In genomic region chr12:64066052-64066451, GRCh38 we compare ENCODE assay signal across 18 cellular contexts.
DNase-seq lines count a peak whose midpoint lies in the region; ATAC-seq and TF ChIP-seq lines count a peak whose summit lies in the region.
"Had no signal": no experiment of that assay in that cellular context is flagged by ENCODE, and none has a peak within 500 bp of the region (broad histone marks: within the 10 kb centered on the region; RNA-seq: fewer than 3 reads in every experiment).

No MANE protein-coding gene starts in this region.

- TF ChIP-seq CTCF in choroid plexus epithelial cell (conservative IDR thresholded peaks at IDR 0.05; ENCODE audit: low read depth, low read length) (no peak), GM10266 (IDR thresholded peaks at IDR 0.05; ENCODE audit: control insufficient read depth, insufficient read depth, low read depth, missing control alignments) (no peak)

- ATAC-seq in HG03196 (IDR thresholded peaks at IDR 0.05; ENCODE audit: unreplicated experiment) = no peak
- no peak for ATAC-seq in GM18873 (IDR thresholded peaks at IDR 0.05; ENCODE audit: low FRiP score, unreplicated experiment)
- ATAC-seq: K562, PC-3 had no signal

- no peak overlapping the region for H3K4me3 ChIP-seq in choroid plexus epithelial cell (ENCODE audit: low read depth, low read length)
- H3K4me3 ChIP-seq: HAP-1, K562, SJSA1 had no signal

- peak; percentile 25 for DNase-seq in AG08395 (ENCODE audit: low spot score)
- peak; percentile 41 for DNase-seq in M059J (ENCODE audit: low read depth)
- peak; percentile 54 for DNase-seq in choroid plexus epithelial cell (ENCODE audit: low read depth)
- peak; percentile 38 for DNase-seq in kidney glomerular epithelial cell (lab: John Stamatoyannopoulos, UW)
- no peak for DNase-seq in DMS 273 treated with DMSO at 0.1 percent for 48 hours (lab: John Stamatoyannopoulos, UW)
- no peak for DNase-seq in GM10266 (ENCODE audit: extremely low spot score)
- DNase-seq: AML-193, DMS153, NCI-H1417 treated with DMSO at 0.1 percent for 48 hours, NCI-H1930, NCI-H510A, NCI-H82, PC-3 had no signal

Comparison
In these comparisons a context has a peak if more than half of its experiments do, and no peak if none do; other contexts are left out.
1. DNase-seq: peak in AG08395 (single experiment), M059J (single experiment), choroid plexus epithelial cell (single experiment) and kidney glomerular epithelial cell (single experiment); none in DMS 273 treated with DMSO at 0.1 percent for 48 hours (single experiment) and GM10266 (single experiment).